Comparison of ENCODE assay signal across 8 cellular contexts in genomic region chr14:44960646-44961045, GRCh38. TPM values are rescaled to one million over a fixed set of nuclear protein-coding genes. Genes with fewer than 3 reads are reported as not detected.
DNase-seq lines count a peak whose midpoint lies in the region; ATAC-seq and TF ChIP-seq lines count a peak whose summit lies in the region.

No MANE protein-coding gene starts in this region.

- POLR2A ChIA-PET in A673 (lab: Charles Lee; ENCODE audit: low non-redundant PET) = no interaction called here

- no peak overlapping the region for H3K4me3 Mint-ChIP-seq in HFFc6

- no peak for DNase-seq in A673 (ENCODE audit: low spot score)
- no peak for DNase-seq in HFFc6
- DNase-seq in coronary artery (ENCODE audit: low spot score) = no peak
- DNase-seq in T-helper 9 cell = no peak

- H3K27me3 ChIP-seq in A673 (replicated peaks; ENCODE audit: insufficient read depth, low read depth, low read length, poor library complexity) = no peaks in the 10 kb centered on the region
- no peaks in the 10 kb centered on the region for H3K27me3 ChIP-seq in mucosa of rectum (ENCODE audit: control insufficient read depth in 2 of 2, insufficient read depth in 2 of 2, low read length in 2 of 2)

- CTCF ChIA-PET in A673 (lab: Charles Lee) = interaction anchor here (0.7 kb wide), 1 partner anchor 100 kb away, joined by 3 read pairs; no protein-coding TSS in a partner anchor

- H3K4me3 ChIP-seq in A673 (ENCODE audit: low read depth, low read length, poor library complexity, severe bottlenecking) (peak overlapping the region; percentile 76), coronary artery (peak overlapping the region; percentile 81), mucosa of rectum (ENCODE audit: low read length in 2 of 2) (peak overlapping the region; percentile 95 to 100)

- TF ChIP-seq CTCF in A673 (conservative IDR thresholded peaks at IDR 0.05; ENCODE audit: low read depth, low read length) (no peak), HFFc6 (IDR thresholded peaks at IDR 0.05) (no peak), coronary artery (IDR thresholded peaks at IDR 0.05) (no peak)

- intact Hi-C loops in A673 (cut with micrococcal nuclease; ENCODE audit: unreplicated experiment) = loop anchor here (2.0 to 5.0 kb wide), 2 partner anchors 122 to 174 kb away; partner anchors contain the start of genes FANCM, FKBP3 and PRPF39

- H3K36me3 Mint-ChIP-seq in HFFc6 (ENCODE audit: low read depth) = no peaks in the 10 kb centered on the region

- H3K27ac Mint-ChIP-seq in HFFc6 = peak overlapping the region; percentile 56; the same call in 1 of the 2 replicates

- peak overlapping the region; percentile 74 to 100 for H3K9ac ChIP-seq in mucosa of rectum (ENCODE audit: low read depth in 1 of 2, low read length in 2 of 2)

- H3K4me1 ChIP-seq in A673 (ENCODE audit: insufficient read depth, low read length, poor library complexity, severe bottlenecking) (peaks cover 14% of the 10 kb centered on the region), mucosa of rectum (ENCODE audit: control insufficient read depth in 2 of 2, insufficient read depth in 2 of 2, low read length in 2 of 2) (peaks cover 8 to 22% of the 10 kb centered on the region in 2 donors)

- no peaks in the 10 kb centered on the region for H3K9me3 Mint-ChIP-seq in HFFc6

- H3K9me3 ChIP-seq in A673 (ENCODE audit: low read depth, low read length, poor library complexity, severe bottlenecking) (no peaks in the 10 kb centered on the region), mucosa of rectum (ENCODE audit: control insufficient read depth in 2 of 2, low read length in 2 of 2) (no peaks in the 10 kb centered on the region)

- no TSS peak for BruUV-seq in A673 (replicated peaks; lab: Mats Ljungman, UMichigan)

- no peak for ATAC-seq in HG03457 (IDR thresholded peaks at IDR 0.05; ENCODE audit: unreplicated experiment)
- ATAC-seq in HG03196 (IDR thresholded peaks at IDR 0.05; ENCODE audit: unreplicated experiment) = no peak
- ATAC-seq in GM21526 (IDR thresholded peaks at IDR 0.05; ENCODE audit: low FRiP score, unreplicated experiment) = no peak

- peaks cover 41% of the 10 kb centered on the region for H3K4me1 Mint-ChIP-seq in HFFc6 (ENCODE audit: low read depth)

- peak overlapping the region; percentile 85 for H3K27ac ChIP-seq in A673 (ENCODE audit: low read depth, low read length, poor library complexity, severe bottlenecking)
- H3K27ac ChIP-seq in coronary artery = peak overlapping the region; percentile 85 to 93
- peak overlapping the region; percentile 87 to 97 for H3K27ac ChIP-seq in mucosa of rectum (ENCODE audit: low read depth in 2 of 2, low read length in 2 of 2)

- H3K36me3 ChIP-seq in A673 (ENCODE audit: insufficient read depth, low read length, poor library complexity, severe bottlenecking) = no peaks in the 10 kb centered on the region
- H3K36me3 ChIP-seq in mucosa of rectum (ENCODE audit: control insufficient read depth in 2 of 2, insufficient read depth in 2 of 2, low read length in 2 of 2) = peaks cover 0 to 3% of the 10 kb centered on the region in 2 donors

- no peaks in the 10 kb centered on the region; the same call in 1 of the 2 replicates for H3K27me3 Mint-ChIP-seq in HFFc6 (ENCODE audit: insufficient read depth)

RNA-seq across cellular contexts. Expression of gene KLHL28, which starts 1.1 kb away (rescaled TPM):
- 10.0 and 10.6 TPM in 2 replicates for total RNA-seq in A673 (2021)
- 1 to 10 TPM; 6.6 to 9.6 (median 8.5) TPM for total RNA-seq in HFFc6 (2021; fragmentation: NEBNext Ultra II Directional; extraction: Animal tissue kit (Norgen Biotek cat#: 25700))

RNA-seq across cellular contexts. Expression of gene TOGARAM1, which starts 1.3 kb away (rescaled TPM):
- total RNA-seq in A673 (2021) = 16.8 and 18.5 TPM in 2 replicates
- total RNA-seq in HFFc6 (2021; fragmentation: NEBNext Ultra II Directional; extraction: Animal tissue kit (Norgen Biotek cat#: 25700)) = 10 to 100 TPM in 2 of 6 experiments, 1 to 10 TPM in 4; 7.5 to 13.7 (median 9.3) TPM
